ENCODE assay signal across 16 cellular contexts in the genomic region with DNA sequence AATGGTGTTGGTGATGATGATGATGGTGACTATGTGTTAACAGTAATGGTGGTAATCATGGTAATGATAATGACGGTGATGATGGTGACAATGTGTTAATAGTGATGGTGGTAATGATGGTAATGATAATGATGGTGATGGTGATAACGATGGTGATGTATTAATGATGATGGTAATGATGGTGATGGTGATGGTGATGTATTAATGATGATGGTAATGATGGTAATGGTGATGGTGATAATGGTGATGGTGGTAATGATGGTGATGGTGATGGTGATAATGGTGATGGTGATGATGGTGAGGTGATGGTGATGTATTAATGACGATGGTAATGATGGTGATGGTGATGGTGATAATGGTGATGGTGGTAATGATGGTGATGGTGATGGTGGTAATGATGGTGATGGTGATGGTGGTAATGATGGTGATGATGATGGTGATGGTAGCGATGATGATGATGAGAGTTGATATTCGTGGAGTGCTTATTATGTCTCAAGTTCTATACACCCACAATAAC.
DNase-seq lines count a peak whose midpoint lies in the region; ATAC-seq, FAIRE-seq and TF ChIP-seq lines count a peak whose summit lies in the region.
"Had no signal": no experiment of that assay in that cellular context is flagged by ENCODE, and none has a peak within 500 bp of the region (broad histone marks: within the 10 kb centered on the region; RNA-seq: fewer than 3 reads in every experiment).

No MANE protein-coding gene starts in this region.

- 7% methylated on average over 5 of the region's 5 CpGs for WGBS in K562 (ENCODE audit: insufficient coverage, low coverage, missing lambda C conversion rate)

- POLR2A ChIA-PET in K562 (lab: Yijun Ruan, JAX) (no interaction called here), OCI-LY7 (lab: Charles Lee) (no interaction called here)

- H3K4me3 ChIP-seq in K562: no peak overlapping the region
- H3K4me3 ChIP-seq in OCI-LY7 (ENCODE audit: low read depth, low read length, poor library complexity, severe bottlenecking): no peak overlapping the region
- H3K4me3 ChIP-seq: BLaER1 treated with 17β-estradiol and CSF1 and Interleukin-3, amounts not matched to agents 10 nM and 100 nM had no signal

- H4K20me1 ChIP-seq in K562 (replicated peaks; ENCODE audit: control insufficient read depth, insufficient read depth, low read length) (no peaks in the 10 kb centered on the region), OCI-LY7 (ENCODE audit: insufficient read depth, low read length) (no peaks in the 10 kb centered on the region)
- H4K20me1 ChIP-seq: BLaER1 treated with 17β-estradiol and CSF1 and Interleukin-3, amounts not matched to agents 10 nM and 100 nM had no signal

- H3K27ac ChIP-seq in K562 (ENCODE audit: extremely low read depth, low read depth, low read length): no peak overlapping the region
- H3K27ac ChIP-seq in OCI-LY7 (ENCODE audit: low read depth, low read length, poor library complexity, severe bottlenecking): no peak overlapping the region
- H3K27ac ChIP-seq: BLaER1 treated with 17β-estradiol and CSF1 and Interleukin-3, amounts not matched to agents 10 nM and 100 nM had no signal

- H2AFZ ChIP-seq in K562 (ENCODE audit: low read depth, low read length) (no peak overlapping the region), OCI-LY7 (ENCODE audit: low read length) (no peak overlapping the region)

- H3K4me1 ChIP-seq in K562 (replicated peaks in 1 of 2; ENCODE audit: control insufficient read depth in 2 of 2, insufficient read depth in 2 of 2, low read length in 2 of 2): no peaks in the 10 kb centered on the region
- no peaks in the 10 kb centered on the region for H3K4me1 ChIP-seq in OCI-LY7 (ENCODE audit: insufficient read depth, low read length, poor library complexity, severe bottlenecking)
- H3K4me1 ChIP-seq: BLaER1 treated with 17β-estradiol and CSF1 and Interleukin-3, amounts not matched to agents 10 nM and 100 nM had no signal

- BruUV-seq in K562 (replicated peaks; lab: Mats Ljungman, UMichigan) (no TSS peak), OCI-LY7 (replicated peaks; lab: Mats Ljungman, UMichigan) (no TSS peak)

- H3K9me2 ChIP-seq in OCI-LY7 (ENCODE audit: insufficient read depth, low read length): no peaks in the 10 kb centered on the region

- TF ChIP-seq EP300 in K562 (IDR thresholded peaks at IDR 0.05; ENCODE audit: low read length): no peak

- FAIRE-seq in GM12891 (lab: Jason Lieb, UNC) (peak; percentile 78), HTR-8/SVneo (lab: Jason Lieb, UNC) (peak; percentile 99), K562 (lab: Jason Lieb, UNC) (no peak)

- CTCF ChIA-PET in K562 (lab: Yijun Ruan, JAX; ENCODE audit: low intra/inter-chr PET ratio): interaction anchor here (0.6 to 0.9 kb wide), 2 partner anchors 1238 to 1550 kb away, joined by 3 read pairs; no protein-coding TSS in a partner anchor
- CTCF ChIA-PET in OCI-LY7 (lab: Charles Lee; ENCODE audit: unreplicated experiment): no interaction called here

- in situ Hi-C loops in K562 (cut with MboI): no loop called here

- no peak overlapping the region for H3K4me2 ChIP-seq in K562 (ENCODE audit: insufficient read depth, low read length)
- H3K4me2 ChIP-seq in OCI-LY7 (ENCODE audit: low read length): no peak overlapping the region
- H3K4me2 ChIP-seq: BLaER1 treated with 17β-estradiol and CSF1 and Interleukin-3, amounts not matched to agents 10 nM and 100 nM had no signal

- DNase-seq in GM12891 (ENCODE audit: insufficient read length, low spot score): no peak
- DNase-seq in HTR-8/SVneo (ENCODE audit: insufficient read length, low spot score): no peak
- DNase-seq in K562 (ENCODE audit: extremely low read depth in 1 of 4, low spot score in 3 of 4): no peak
- DNase-seq in NCI-H146 treated with DMSO at 0.1 percent for 48 hours (lab: John Stamatoyannopoulos, UW; ENCODE audit: unreplicated experiment): no peak
- DNase-seq in OCI-LY7 (ENCODE audit: low spot score): no peak
- no peak for DNase-seq in activated CD4-positive, alpha-beta T cell treated with anti-CD3 and anti-CD28 coated beads, Interleukin-2, amount 50 U/mL, for 1 hour
- DNase-seq: Calu3; CD8-positive, alpha-beta T cell; DMS 273 treated with DMSO at 0.1 percent for 48 hours; DMS53; DND-41; EL; GOT3; H9; KBM-7 had no signal

- TF ChIP-seq CTCF in K562 (IDR thresholded peaks at IDR 0.05 in 2 of 3, conservative IDR thresholded peaks at IDR 0.05 in 1 of 3; ENCODE audit: insufficient read depth in 2 of 3, low read depth in 1 of 3, low read length in 3 of 3) (no peak), OCI-LY7 (conservative IDR thresholded peaks at IDR 0.05; ENCODE audit: low read length) (no peak)

- no peak overlapping the region for H3K9ac ChIP-seq in K562 (ENCODE audit: insufficient read depth in 1 of 2, low read depth in 2 of 2, low read length in 2 of 2)
- H3K9ac ChIP-seq: BLaER1 treated with 17β-estradiol and CSF1 and Interleukin-3, amounts not matched to agents 10 nM and 100 nM had no signal

- no peaks in the 10 kb centered on the region for H3K9me3 ChIP-seq in K562 (replicated peaks; ENCODE audit: control insufficient read depth, insufficient read depth, low read depth, low read length)
- no peaks in the 10 kb centered on the region for H3K9me3 ChIP-seq in OCI-LY7 (ENCODE audit: low read length)

- no peaks in the 10 kb centered on the region for H3K36me3 ChIP-seq in K562 (ENCODE audit: control insufficient read depth, insufficient read depth, low read length)
- no peaks in the 10 kb centered on the region for H3K36me3 ChIP-seq in OCI-LY7 (ENCODE audit: insufficient read depth, low read length)
- H3K36me3 ChIP-seq: BLaER1 treated with 17β-estradiol and CSF1 and Interleukin-3, amounts not matched to agents 10 nM and 100 nM had no signal

- TF ChIP-seq POLR2A in GM12891 (IDR thresholded peaks at IDR 0.05; ENCODE audit: low read depth, low read length) (no peak), K562 (conservative IDR thresholded peaks at IDR 0.05) (no peak)

- TF ChIP-seq RAD21 in K562 (CRISPR knock-in tag; conservative IDR thresholded peaks at IDR 0.05 in 1 of 2, IDR thresholded peaks at IDR 0.05 in 1 of 2): no peak

- ATAC-seq in K562: no peak
- ATAC-seq: CD8-positive, alpha-beta T cell had no signal

- no peaks in the 10 kb centered on the region for H3K9me1 ChIP-seq in K562 (ENCODE audit: control insufficient read depth, insufficient read depth, low read length)

- H3K79me2 ChIP-seq in K562 (ENCODE audit: control insufficient read depth, insufficient read depth, low read length): no peaks in the 10 kb centered on the region
- no peaks in the 10 kb centered on the region for H3K79me2 ChIP-seq in OCI-LY7 (ENCODE audit: insufficient read depth, low read depth, low read length)

- no peaks in the 10 kb centered on the region for H3K27me3 ChIP-seq in K562 (ENCODE audit: control insufficient read depth in 2 of 2, insufficient read depth in 2 of 2, low read length in 2 of 2)
- H3K27me3 ChIP-seq: BLaER1 treated with 17β-estradiol and CSF1 and Interleukin-3, amounts not matched to agents 10 nM and 100 nM had no signal

- intact Hi-C loops in K562 (cut with micrococcal nuclease) (loop anchor here (1.0 kb wide), 2 partner anchors 63 to 1234 kb away; no protein-coding TSS in a partner anchor), OCI-LY7 (cut with micrococcal nuclease; ENCODE audit: unreplicated experiment) (no loop called here)

TF ChIP-seq in GM12891, 5 proteins besides CTCF, POLR2A, EP300 and RAD21:
- TF ChIP-seq PAX5 (IDR thresholded peaks at IDR 0.05; ENCODE audit: insufficient read depth, low read length, severe bottlenecking): no peak
- no peak for TF ChIP-seq SPI1 (IDR thresholded peaks at IDR 0.05; ENCODE audit: low read depth, low read length)
- no peak for TF ChIP-seq POLR2AphosphoS5 (IDR thresholded peaks at IDR 0.05; ENCODE audit: low read depth, low read length)
- no peak for TF ChIP-seq TAF1 (IDR thresholded peaks at IDR 0.05; ENCODE audit: low read depth, low read length)
- TF ChIP-seq POU2F2 (IDR thresholded peaks at IDR 0.05; ENCODE audit: low read depth, low read length): no peak
TF ChIP-seq in GM12891: peak in this region for 0.

TF ChIP-seq in K562, 482 proteins besides CTCF, POLR2A, EP300 and RAD21 (continues in another document):
- TF ChIP-seq DACH1 (IDR thresholded peaks at IDR 0.05; ENCODE audit: partially characterized antibody) (peak; percentile 14), ZNF561 (CRISPR knock-in tag; conservative IDR thresholded peaks at IDR 0.05) (no peak), ATF1 (CRISPR knock-in tag; IDR thresholded peaks at IDR 0.05) (no peak), ATF1 (tag; IDR thresholded peaks at IDR 0.05) (peak; percentile 18; the same call in 1 of the 2 replicates)
